7 cellular contexts compared by ENCODE assay signal in the genomic region with DNA sequence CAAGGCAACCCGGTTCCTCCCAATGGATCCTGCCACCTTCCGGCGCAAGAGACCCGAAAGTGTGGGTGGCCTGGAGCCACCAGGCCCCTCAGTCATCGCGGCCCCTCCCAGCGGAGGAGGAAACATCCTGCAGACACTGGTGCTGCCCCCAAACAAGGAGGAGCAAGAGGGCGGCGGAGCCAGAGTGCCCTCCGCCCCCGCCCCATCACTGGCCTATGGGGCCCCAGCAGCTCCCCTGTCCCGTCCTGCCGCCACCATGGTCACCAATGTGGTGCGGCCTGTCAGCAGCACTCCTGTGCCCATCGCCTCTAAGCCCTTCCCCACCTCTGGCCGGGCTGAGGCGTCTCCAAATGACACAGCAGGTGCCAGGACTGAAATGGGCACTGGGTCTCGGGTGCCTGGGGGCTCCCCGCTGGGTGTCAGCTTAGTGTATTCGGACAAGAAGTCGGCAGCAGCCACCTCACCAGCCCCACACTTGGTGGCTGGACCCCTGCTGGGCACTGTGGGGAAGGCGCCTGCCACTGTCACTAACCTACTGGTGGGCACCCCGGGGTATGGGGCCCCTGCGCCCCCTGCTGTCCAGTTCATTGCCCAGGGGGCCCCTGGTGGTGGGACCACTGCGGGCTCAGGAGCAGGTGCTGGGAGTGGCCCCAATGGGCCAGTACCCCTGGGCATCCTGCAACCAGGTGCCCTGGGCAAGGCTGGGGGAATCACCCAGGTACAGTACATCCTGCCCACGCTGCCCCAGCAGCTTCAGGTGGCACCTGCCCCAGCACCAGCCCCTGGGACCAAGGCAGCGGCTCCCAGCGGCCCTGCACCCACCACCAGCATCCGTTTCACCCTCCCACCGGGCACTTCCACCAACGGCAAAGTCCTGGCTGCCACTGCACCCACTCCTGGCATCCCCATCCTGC. TPM values are rescaled to one million over a fixed set of nuclear protein-coding genes. Genes with fewer than 3 reads are reported as not detected.
A peak's percentile ranks its signal among the peaks of the same experiment; 100 is the strongest.
DNase-seq lines count a peak whose midpoint lies in the region; ATAC-seq, FAIRE-seq and TF ChIP-seq lines count a peak whose summit lies in the region.

No MANE protein-coding gene starts in this region.

- no peaks in the 10 kb centered on the region for H3K27me3 Mint-ChIP-seq in activated naive CD8-positive, alpha-beta T cell treated with anti-CD3 and anti-CD28 coated beads, Interleukin-2, amount 50 U/mL, for 24 hours
- H3K27me3 Mint-ChIP-seq in activated T-helper 2 cell treated with anti-CD3 and anti-CD28 coated beads, Interferon-gamma antibody, Interleukin-2, Interleukin-4, amounts not matched to agents 10 μg/mL and 5 μg/mL and 100 μg/mL, durations not matched to agents 14 hours and 24 hours and 36 hours (ENCODE audit: low read depth) = no peaks in the 10 kb centered on the region

- no peaks in the 10 kb centered on the region for H3K27me3 ChIP-seq in lower lobe of right lung (ENCODE audit: low read depth)

- TF ChIP-seq CTCF in GM12873 (IDR thresholded peaks at IDR 0.05; ENCODE audit: insufficient read depth, low read depth, low read length, missing control alignments) (peak; percentile 73), RWPE1 (conservative IDR thresholded peaks at IDR 0.05; ENCODE audit: low read depth) (peak; percentile 55), lower lobe of right lung (IDR thresholded peaks at IDR 0.05) (peak; percentile 48)

- peaks cover 9% of the 10 kb centered on the region for H3K4me1 Mint-ChIP-seq in activated naive CD8-positive, alpha-beta T cell treated with anti-CD3 and anti-CD28 coated beads, Interleukin-2, amount 50 U/mL, for 24 hours
- H3K4me1 Mint-ChIP-seq in activated T-helper 2 cell treated with anti-CD3 and anti-CD28 coated beads, Interferon-gamma antibody, Interleukin-2, Interleukin-4, amounts not matched to agents 10 μg/mL and 5 μg/mL and 100 μg/mL, durations not matched to agents 14 hours and 24 hours and 36 hours (ENCODE audit: low read depth) = peaks cover 5% of the 10 kb centered on the region

- ATAC-seq in activated naive CD8-positive, alpha-beta T cell treated with anti-CD3 and anti-CD28 coated beads, Interleukin-2, amount 50 U/mL, for 24 hours = peak; percentile 63
- peak in 1 of 2 donors; percentile 9 for ATAC-seq in lower lobe of right lung

- no peak overlapping the region for H3K27ac Mint-ChIP-seq in activated naive CD8-positive, alpha-beta T cell treated with anti-CD3 and anti-CD28 coated beads, Interleukin-2, amount 50 U/mL, for 24 hours
- H3K27ac Mint-ChIP-seq in activated T-helper 2 cell treated with anti-CD3 and anti-CD28 coated beads, Interferon-gamma antibody, Interleukin-2, Interleukin-4, amounts not matched to agents 10 μg/mL and 5 μg/mL and 100 μg/mL, durations not matched to agents 14 hours and 24 hours and 36 hours = no peak overlapping the region

- FAIRE-seq in RCC 7860 (lab: Jason Lieb, UNC) = no peak

- no peak overlapping the region for H3K4me3 Mint-ChIP-seq in activated naive CD8-positive, alpha-beta T cell treated with anti-CD3 and anti-CD28 coated beads, Interleukin-2, amount 50 U/mL, for 24 hours
- no peak overlapping the region for H3K4me3 Mint-ChIP-seq in activated T-helper 2 cell treated with anti-CD3 and anti-CD28 coated beads, Interferon-gamma antibody, Interleukin-2, Interleukin-4, amounts not matched to agents 10 μg/mL and 5 μg/mL and 100 μg/mL, durations not matched to agents 14 hours and 24 hours and 36 hours (ENCODE audit: low read depth)

- no peak overlapping the region for H3K4me3 ChIP-seq in lower lobe of right lung

- DNase-seq in RWPE1 (ENCODE audit: low spot score) = no peak
- peak; percentile 68 for DNase-seq in activated naive CD8-positive, alpha-beta T cell treated with anti-CD3 and anti-CD28 coated beads, Interleukin-2, amount 50 U/mL, for 24 hours
- no peak for DNase-seq in lower lobe of right lung
- DNase-seq in activated T-helper 2 cell treated with anti-CD3 and anti-CD28 coated beads, Interferon-gamma antibody, Interleukin-2, Interleukin-4, amounts not matched to agents 10 μg/mL and 5 μg/mL and 100 μg/mL, durations not matched to agents 14 hours and 24 hours and 36 hours (ENCODE audit: low spot score) = no peak
- DNase-seq in RCC 7860 (ENCODE audit: low spot score) = no peak
- no peak for DNase-seq in NCI-H345 (lab: John Stamatoyannopoulos, UW)

- H3K36me3 ChIP-seq in lower lobe of right lung = peaks cover 87% of the 10 kb centered on the region

- POLR2A ChIA-PET in RWPE1 (lab: Yijun Ruan, JAX; ENCODE audit: low non-redundant PET) = no interaction called here

- intact Hi-C loops in lower lobe of right lung (cut with DNase I) = no loop called here
- intact Hi-C loops in activated T-helper 2 cell treated with anti-CD3 and anti-CD28 coated beads, Interferon-gamma antibody, Interleukin-2, Interleukin-4, amounts not matched to agents 10 μg/mL and 5 μg/mL and 100 μg/mL, durations not matched to agents 14 hours and 24 hours and 36 hours (cut with micrococcal nuclease) = no loop called here

- CTCF ChIA-PET in RWPE1 (lab: Yijun Ruan, JAX) = interaction anchor here (0.7 to 1.6 kb wide), 5 partner anchors 11 to 165 kb away, joined by 3 read pairs; no protein-coding TSS in a partner anchor

- H3K27ac ChIP-seq in RWPE1 = peak overlapping the region; percentile 100
- H3K27ac ChIP-seq in lower lobe of right lung = no peak overlapping the region

- H3K9me3 ChIP-seq in lower lobe of right lung = no peaks in the 10 kb centered on the region

- H3K9me3 Mint-ChIP-seq in activated naive CD8-positive, alpha-beta T cell treated with anti-CD3 and anti-CD28 coated beads, Interleukin-2, amount 50 U/mL, for 24 hours = no peaks in the 10 kb centered on the region
- no peaks in the 10 kb centered on the region for H3K9me3 Mint-ChIP-seq in activated T-helper 2 cell treated with anti-CD3 and anti-CD28 coated beads, Interferon-gamma antibody, Interleukin-2, Interleukin-4, amounts not matched to agents 10 μg/mL and 5 μg/mL and 100 μg/mL, durations not matched to agents 14 hours and 24 hours and 36 hours

- peaks cover 10% of the 10 kb centered on the region for H3K4me1 ChIP-seq in lower lobe of right lung

- peaks cover 12% of the 10 kb centered on the region for H3K36me3 Mint-ChIP-seq in activated naive CD8-positive, alpha-beta T cell treated with anti-CD3 and anti-CD28 coated beads, Interleukin-2, amount 50 U/mL, for 24 hours (ENCODE audit: low read depth)
- H3K36me3 Mint-ChIP-seq in activated T-helper 2 cell treated with anti-CD3 and anti-CD28 coated beads, Interferon-gamma antibody, Interleukin-2, Interleukin-4, amounts not matched to agents 10 μg/mL and 5 μg/mL and 100 μg/mL, durations not matched to agents 14 hours and 24 hours and 36 hours (ENCODE audit: low read depth) = peaks cover 43% of the 10 kb centered on the region

RNA-seq across cellular contexts. Expression of a gene that starts 11.2 kb away (rescaled TPM):
- total RNA-seq in lower lobe of right lung = 0.71 TPM
- total RNA-seq in activated T-helper 2 cell treated with anti-CD3 and anti-CD28 coated beads, Interferon-gamma antibody, Interleukin-2, Interleukin-4, amounts not matched to agents 10 μg/mL and 5 μg/mL and 100 μg/mL, durations not matched to agents 14 hours and 24 hours and 36 hours = 0.74 and 0.91 TPM in 2 replicates

RNA-seq across cellular contexts. Expression of a gene that starts 11.6 kb away (rescaled TPM):
- total RNA-seq in lower lobe of right lung = 13.4 TPM
- total RNA-seq in activated T-helper 2 cell treated with anti-CD3 and anti-CD28 coated beads, Interferon-gamma antibody, Interleukin-2, Interleukin-4, amounts not matched to agents 10 μg/mL and 5 μg/mL and 100 μg/mL, durations not matched to agents 14 hours and 24 hours and 36 hours = 49.3 and 50.9 TPM in 2 replicates

RNA-seq across cellular contexts. Expression of a gene that starts 21.7 kb away (rescaled TPM):
- 67.9 TPM for total RNA-seq in lower lobe of right lung
- total RNA-seq in activated T-helper 2 cell treated with anti-CD3 and anti-CD28 coated beads, Interferon-gamma antibody, Interleukin-2, Interleukin-4, amounts not matched to agents 10 μg/mL and 5 μg/mL and 100 μg/mL, durations not matched to agents 14 hours and 24 hours and 36 hours = 68.3 and 69.3 TPM in 2 replicates

RNA-seq across cellular contexts. Expression of a gene that starts 22.3 kb away (rescaled TPM):
- total RNA-seq in lower lobe of right lung = not detected
- 0.71 and 0.85 TPM in 2 replicates for total RNA-seq in activated T-helper 2 cell treated with anti-CD3 and anti-CD28 coated beads, Interferon-gamma antibody, Interleukin-2, Interleukin-4, amounts not matched to agents 10 μg/mL and 5 μg/mL and 100 μg/mL, durations not matched to agents 14 hours and 24 hours and 36 hours

RNA-seq across cellular contexts. Expression of a gene that starts 34.7 kb away (rescaled TPM):
- 16.4 TPM for total RNA-seq in lower lobe of right lung
- total RNA-seq in activated T-helper 2 cell treated with anti-CD3 and anti-CD28 coated beads, Interferon-gamma antibody, Interleukin-2, Interleukin-4, amounts not matched to agents 10 μg/mL and 5 μg/mL and 100 μg/mL, durations not matched to agents 14 hours and 24 hours and 36 hours = 9.7 and 10.3 TPM in 2 replicates
